ENCODE assay signal across 1 cellular context in genomic region chr6:43910638-43911353, GRCh38.
TF ChIP-seq lines count a peak whose summit lies in the region.

No MANE protein-coding gene starts in this region.

TF ChIP-seq in K562, 482 proteins besides CTCF, POLR2A, EP300 and RAD21 (continued from another document and continues in another):
- TF ChIP-seq, protein P1, sequence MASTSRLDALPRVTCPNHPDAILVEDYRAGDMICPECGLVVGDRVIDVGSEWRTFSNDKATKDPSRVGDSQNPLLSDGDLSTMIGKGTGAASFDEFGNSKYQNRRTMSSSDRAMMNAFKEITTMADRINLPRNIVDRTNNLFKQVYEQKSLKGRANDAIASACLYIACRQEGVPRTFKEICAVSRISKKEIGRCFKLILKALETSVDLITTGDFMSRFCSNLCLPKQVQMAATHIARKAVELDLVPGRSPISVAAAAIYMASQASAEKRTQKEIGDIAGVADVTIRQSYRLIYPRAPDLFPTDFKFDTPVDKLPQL (IDR thresholded peaks at IDR 0.05; ENCODE audit: extremely low read depth, insufficient read length): no peak
- TF ChIP-seq ZNF699 (CRISPR knock-in tag; IDR thresholded peaks at IDR 0.05; ENCODE audit: insufficient replicate concordance): no peak
- TF ChIP-seq ZNF217 (CRISPR knock-in tag; IDR thresholded peaks at IDR 0.05): no peak
- TF ChIP-seq, protein P2, sequence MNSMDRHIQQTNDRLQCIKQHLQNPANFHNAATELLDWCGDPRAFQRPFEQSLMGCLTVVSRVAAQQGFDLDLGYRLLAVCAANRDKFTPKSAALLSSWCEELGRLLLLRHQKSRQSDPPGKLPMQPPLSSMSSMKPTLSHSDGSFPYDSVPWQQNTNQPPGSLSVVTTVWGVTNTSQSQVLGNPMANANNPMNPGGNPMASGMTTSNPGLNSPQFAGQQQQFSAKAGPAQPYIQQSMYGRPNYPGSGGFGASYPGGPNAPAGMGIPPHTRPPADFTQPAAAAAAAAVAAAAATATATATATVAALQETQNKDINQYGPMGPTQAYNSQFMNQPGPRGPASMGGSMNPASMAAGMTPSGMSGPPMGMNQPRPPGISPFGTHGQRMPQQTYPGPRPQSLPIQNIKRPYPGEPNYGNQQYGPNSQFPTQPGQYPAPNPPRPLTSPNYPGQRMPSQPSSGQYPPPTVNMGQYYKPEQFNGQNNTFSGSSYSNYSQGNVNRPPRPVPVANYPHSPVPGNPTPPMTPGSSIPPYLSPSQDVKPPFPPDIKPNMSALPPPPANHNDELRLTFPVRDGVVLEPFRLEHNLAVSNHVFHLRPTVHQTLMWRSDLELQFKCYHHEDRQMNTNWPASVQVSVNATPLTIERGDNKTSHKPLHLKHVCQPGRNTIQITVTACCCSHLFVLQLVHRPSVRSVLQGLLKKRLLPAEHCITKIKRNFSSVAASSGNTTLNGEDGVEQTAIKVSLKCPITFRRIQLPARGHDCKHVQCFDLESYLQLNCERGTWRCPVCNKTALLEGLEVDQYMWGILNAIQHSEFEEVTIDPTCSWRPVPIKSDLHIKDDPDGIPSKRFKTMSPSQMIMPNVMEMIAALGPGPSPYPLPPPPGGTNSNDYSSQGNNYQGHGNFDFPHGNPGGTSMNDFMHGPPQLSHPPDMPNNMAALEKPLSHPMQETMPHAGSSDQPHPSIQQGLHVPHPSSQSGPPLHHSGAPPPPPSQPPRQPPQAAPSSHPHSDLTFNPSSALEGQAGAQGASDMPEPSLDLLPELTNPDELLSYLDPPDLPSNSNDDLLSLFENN (IDR thresholded peaks at IDR 0.05; ENCODE audit: low read depth in 2 of 2, low read length in 2 of 2): no peak
- TF ChIP-seq SIN3B (IDR thresholded peaks at IDR 0.05; ENCODE audit: low read depth): no peak
- no peak for TF ChIP-seq HNRNPUL1 (IDR thresholded peaks at IDR 0.05; ENCODE audit: low read length)
- TF ChIP-seq ETV6 (IDR thresholded peaks at IDR 0.05; ENCODE audit: borderline replicate concordance in 1 of 2, low read depth in 2 of 2, low read length in 1 of 2): no peak
- no peak for TF ChIP-seq ETV6 (CRISPR knock-in tag; IDR thresholded peaks at IDR 0.05; ENCODE audit: borderline replicate concordance)
- TF ChIP-seq ZBTB1 (CRISPR knock-in tag; IDR thresholded peaks at IDR 0.05; ENCODE audit: borderline replicate concordance, low read depth): no peak
- no peak for TF ChIP-seq SAFB2 (IDR thresholded peaks at IDR 0.05; ENCODE audit: borderline replicate concordance, low read depth, low read length, severe bottlenecking)
- no peak for TF ChIP-seq NCOA2 (IDR thresholded peaks at IDR 0.05; ENCODE audit: partially characterized antibody in 2 of 2)
- peak; percentile 23 for TF ChIP-seq E2F3 (CRISPR knock-in tag; IDR thresholded peaks at IDR 0.05)
- TF ChIP-seq MCM3 (IDR thresholded peaks at IDR 0.05): no peak
- no peak for TF ChIP-seq DIDO1 (tag; IDR thresholded peaks at IDR 0.05; ENCODE audit: low read depth)
- no peak for TF ChIP-seq ASH1L (IDR thresholded peaks at IDR 0.05; ENCODE audit: borderline replicate concordance, low read depth, partially characterized antibody)
- TF ChIP-seq ZKSCAN3 (CRISPR knock-in tag; IDR thresholded peaks at IDR 0.05): no peak
- no peak for TF ChIP-seq HDGF (IDR thresholded peaks at IDR 0.05)
- TF ChIP-seq THRAP3 (IDR thresholded peaks at IDR 0.05; ENCODE audit: borderline replicate concordance): no peak
- TF ChIP-seq, protein P3, sequence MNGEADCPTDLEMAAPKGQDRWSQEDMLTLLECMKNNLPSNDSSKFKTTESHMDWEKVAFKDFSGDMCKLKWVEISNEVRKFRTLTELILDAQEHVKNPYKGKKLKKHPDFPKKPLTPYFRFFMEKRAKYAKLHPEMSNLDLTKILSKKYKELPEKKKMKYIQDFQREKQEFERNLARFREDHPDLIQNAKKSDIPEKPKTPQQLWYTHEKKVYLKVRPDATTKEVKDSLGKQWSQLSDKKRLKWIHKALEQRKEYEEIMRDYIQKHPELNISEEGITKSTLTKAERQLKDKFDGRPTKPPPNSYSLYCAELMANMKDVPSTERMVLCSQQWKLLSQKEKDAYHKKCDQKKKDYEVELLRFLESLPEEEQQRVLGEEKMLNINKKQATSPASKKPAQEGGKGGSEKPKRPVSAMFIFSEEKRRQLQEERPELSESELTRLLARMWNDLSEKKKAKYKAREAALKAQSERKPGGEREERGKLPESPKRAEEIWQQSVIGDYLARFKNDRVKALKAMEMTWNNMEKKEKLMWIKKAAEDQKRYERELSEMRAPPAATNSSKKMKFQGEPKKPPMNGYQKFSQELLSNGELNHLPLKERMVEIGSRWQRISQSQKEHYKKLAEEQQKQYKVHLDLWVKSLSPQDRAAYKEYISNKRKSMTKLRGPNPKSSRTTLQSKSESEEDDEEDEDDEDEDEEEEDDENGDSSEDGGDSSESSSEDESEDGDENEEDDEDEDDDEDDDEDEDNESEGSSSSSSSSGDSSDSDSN (IDR thresholded peaks at IDR 0.05; ENCODE audit: borderline replicate concordance in 1 of 2, low read depth in 2 of 2, low read length in 2 of 2): no peak; a peak in 1 of 4 replicates
- TF ChIP-seq ZNF75A (CRISPR knock-in tag; IDR thresholded peaks at IDR 0.05): peak; percentile 34; the same call in 1 of the 2 replicates
- TF ChIP-seq, protein P4, sequence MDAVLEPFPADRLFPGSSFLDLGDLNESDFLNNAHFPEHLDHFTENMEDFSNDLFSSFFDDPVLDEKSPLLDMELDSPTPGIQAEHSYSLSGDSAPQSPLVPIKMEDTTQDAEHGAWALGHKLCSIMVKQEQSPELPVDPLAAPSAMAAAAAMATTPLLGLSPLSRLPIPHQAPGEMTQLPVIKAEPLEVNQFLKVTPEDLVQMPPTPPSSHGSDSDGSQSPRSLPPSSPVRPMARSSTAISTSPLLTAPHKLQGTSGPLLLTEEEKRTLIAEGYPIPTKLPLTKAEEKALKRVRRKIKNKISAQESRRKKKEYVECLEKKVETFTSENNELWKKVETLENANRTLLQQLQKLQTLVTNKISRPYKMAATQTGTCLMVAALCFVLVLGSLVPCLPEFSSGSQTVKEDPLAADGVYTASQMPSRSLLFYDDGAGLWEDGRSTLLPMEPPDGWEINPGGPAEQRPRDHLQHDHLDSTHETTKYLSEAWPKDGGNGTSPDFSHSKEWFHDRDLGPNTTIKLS (IDR thresholded peaks at IDR 0.05; ENCODE audit: borderline replicate concordance, low read depth): peak; percentile 51; the same call in 1 of the 2 replicates
- no peak for TF ChIP-seq MCM5 (IDR thresholded peaks at IDR 0.05; ENCODE audit: low read depth)
- no peak for TF ChIP-seq MCM2 (IDR thresholded peaks at IDR 0.05; ENCODE audit: low read depth)
- no peak for TF ChIP-seq PRMT5 (CRISPR knock-in tag; IDR thresholded peaks at IDR 0.05)
- no peak for TF ChIP-seq ZBED1 (IDR thresholded peaks at IDR 0.05)
- TF ChIP-seq DDX20 (tag; IDR thresholded peaks at IDR 0.05; ENCODE audit: low read depth): peak; percentile 71
- peak; percentile 53 for TF ChIP-seq NEUROD1 (IDR thresholded peaks at IDR 0.05; ENCODE audit: borderline replicate concordance, low read depth, low read length, partially characterized antibody)
- no peak for TF ChIP-seq POLR2H (tag; IDR thresholded peaks at IDR 0.05; ENCODE audit: low read depth)
- TF ChIP-seq ZNF316 (IDR thresholded peaks at IDR 0.05): no peak
- TF ChIP-seq ADNP (tag; IDR thresholded peaks at IDR 0.05): 0 out of 2 replicates have a peak, but pooled peaks have one; percentile 28
- TF ChIP-seq ZBTB12 (CRISPR knock-in tag; IDR thresholded peaks at IDR 0.05): 0 out of 2 replicates have a peak, but pooled peaks have one; percentile 8
- TF ChIP-seq CREM (IDR thresholded peaks at IDR 0.05; ENCODE audit: low read depth): 0 out of 2 replicates have a peak, but pooled peaks have one; percentile 31
- 0 out of 2 replicates have a peak, but pooled peaks have one; percentile 15 for TF ChIP-seq TCFL5 (CRISPR knock-in tag; conservative IDR thresholded peaks at IDR 0.05)
- TF ChIP-seq HDAC2 (IDR thresholded peaks at IDR 0.05): peak; percentile 97
- TF ChIP-seq ELF2 (CRISPR knock-in tag; IDR thresholded peaks at IDR 0.05): 0 out of 2 replicates have a peak, but pooled peaks have one; percentile 0
- TF ChIP-seq SMARCA5 (IDR thresholded peaks at IDR 0.05): no peak
- TF ChIP-seq ZZZ3 (IDR thresholded peaks at IDR 0.05): no peak
- no peak for TF ChIP-seq MTF1 (CRISPR knock-in tag; IDR thresholded peaks at IDR 0.05; ENCODE audit: borderline replicate concordance)
- no peak for TF ChIP-seq HOXB6 (CRISPR knock-in tag; IDR thresholded peaks at IDR 0.05; ENCODE audit: borderline replicate concordance)
- TF ChIP-seq HDAC1 (IDR thresholded peaks at IDR 0.05): peak in 1 of 2 experiments; percentile 61; a peak in 1 of 4 replicates
- peak; percentile 44; the same call in 1 of the 2 replicates for TF ChIP-seq ZNF79 (CRISPR knock-in tag; IDR thresholded peaks at IDR 0.05; ENCODE audit: low read depth)
- TF ChIP-seq, protein P5, sequence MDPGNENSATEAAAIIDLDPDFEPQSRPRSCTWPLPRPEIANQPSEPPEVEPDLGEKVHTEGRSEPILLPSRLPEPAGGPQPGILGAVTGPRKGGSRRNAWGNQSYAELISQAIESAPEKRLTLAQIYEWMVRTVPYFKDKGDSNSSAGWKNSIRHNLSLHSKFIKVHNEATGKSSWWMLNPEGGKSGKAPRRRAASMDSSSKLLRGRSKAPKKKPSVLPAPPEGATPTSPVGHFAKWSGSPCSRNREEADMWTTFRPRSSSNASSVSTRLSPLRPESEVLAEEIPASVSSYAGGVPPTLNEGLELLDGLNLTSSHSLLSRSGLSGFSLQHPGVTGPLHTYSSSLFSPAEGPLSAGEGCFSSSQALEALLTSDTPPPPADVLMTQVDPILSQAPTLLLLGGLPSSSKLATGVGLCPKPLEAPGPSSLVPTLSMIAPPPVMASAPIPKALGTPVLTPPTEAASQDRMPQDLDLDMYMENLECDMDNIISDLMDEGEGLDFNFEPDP (CRISPR knock-in tag; IDR thresholded peaks at IDR 0.05): no peak
- TF ChIP-seq ARID1B (IDR thresholded peaks at IDR 0.05): peak; percentile 68
- TF ChIP-seq MTA1 (IDR thresholded peaks at IDR 0.05; ENCODE audit: borderline replicate concordance): no peak; the same call in 1 of the 2 replicates
- peak; percentile 86 for TF ChIP-seq DMBX1 (CRISPR knock-in tag; IDR thresholded peaks at IDR 0.05; ENCODE audit: borderline replicate concordance)
- no peak for TF ChIP-seq CBX2 (IDR thresholded peaks at IDR 0.05; ENCODE audit: insufficient read depth, low read length, poor library complexity, severe bottlenecking)
- no peak for TF ChIP-seq ELF4 (CRISPR knock-in tag; IDR thresholded peaks at IDR 0.05)
- TF ChIP-seq, protein P6, sequence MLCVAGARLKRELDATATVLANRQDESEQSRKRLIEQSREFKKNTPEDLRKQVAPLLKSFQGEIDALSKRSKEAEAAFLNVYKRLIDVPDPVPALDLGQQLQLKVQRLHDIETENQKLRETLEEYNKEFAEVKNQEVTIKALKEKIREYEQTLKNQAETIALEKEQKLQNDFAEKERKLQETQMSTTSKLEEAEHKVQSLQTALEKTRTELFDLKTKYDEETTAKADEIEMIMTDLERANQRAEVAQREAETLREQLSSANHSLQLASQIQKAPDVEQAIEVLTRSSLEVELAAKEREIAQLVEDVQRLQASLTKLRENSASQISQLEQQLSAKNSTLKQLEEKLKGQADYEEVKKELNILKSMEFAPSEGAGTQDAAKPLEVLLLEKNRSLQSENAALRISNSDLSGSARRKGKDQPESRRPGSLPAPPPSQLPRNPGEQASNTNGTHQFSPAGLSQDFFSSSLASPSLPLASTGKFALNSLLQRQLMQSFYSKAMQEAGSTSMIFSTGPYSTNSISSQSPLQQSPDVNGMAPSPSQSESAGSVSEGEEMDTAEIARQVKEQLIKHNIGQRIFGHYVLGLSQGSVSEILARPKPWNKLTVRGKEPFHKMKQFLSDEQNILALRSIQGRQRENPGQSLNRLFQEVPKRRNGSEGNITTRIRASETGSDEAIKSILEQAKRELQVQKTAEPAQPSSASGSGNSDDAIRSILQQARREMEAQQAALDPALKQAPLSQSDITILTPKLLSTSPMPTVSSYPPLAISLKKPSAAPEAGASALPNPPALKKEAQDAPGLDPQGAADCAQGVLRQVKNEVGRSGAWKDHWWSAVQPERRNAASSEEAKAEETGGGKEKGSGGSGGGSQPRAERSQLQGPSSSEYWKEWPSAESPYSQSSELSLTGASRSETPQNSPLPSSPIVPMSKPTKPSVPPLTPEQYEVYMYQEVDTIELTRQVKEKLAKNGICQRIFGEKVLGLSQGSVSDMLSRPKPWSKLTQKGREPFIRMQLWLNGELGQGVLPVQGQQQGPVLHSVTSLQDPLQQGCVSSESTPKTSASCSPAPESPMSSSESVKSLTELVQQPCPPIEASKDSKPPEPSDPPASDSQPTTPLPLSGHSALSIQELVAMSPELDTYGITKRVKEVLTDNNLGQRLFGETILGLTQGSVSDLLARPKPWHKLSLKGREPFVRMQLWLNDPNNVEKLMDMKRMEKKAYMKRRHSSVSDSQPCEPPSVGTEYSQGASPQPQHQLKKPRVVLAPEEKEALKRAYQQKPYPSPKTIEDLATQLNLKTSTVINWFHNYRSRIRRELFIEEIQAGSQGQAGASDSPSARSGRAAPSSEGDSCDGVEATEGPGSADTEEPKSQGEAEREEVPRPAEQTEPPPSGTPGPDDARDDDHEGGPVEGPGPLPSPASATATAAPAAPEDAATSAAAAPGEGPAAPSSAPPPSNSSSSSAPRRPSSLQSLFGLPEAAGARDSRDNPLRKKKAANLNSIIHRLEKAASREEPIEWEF (CRISPR knock-in tag; IDR thresholded peaks at IDR 0.05): no peak
- TF ChIP-seq KHSRP (IDR thresholded peaks at IDR 0.05): no peak
- peak; percentile 51; the same call in 1 of the 2 replicates for TF ChIP-seq ZNF239 (CRISPR knock-in tag; IDR thresholded peaks at IDR 0.05)
- no peak for TF ChIP-seq MBD1 (CRISPR knock-in tag; IDR thresholded peaks at IDR 0.05)
